1 cellular context compared by ENCODE assay signal in genomic region chr2:41634686-41635085, GRCh38.
TF ChIP-seq lines count a peak whose summit lies in the region.

No MANE protein-coding gene starts in this region.

TF ChIP-seq in GM23338, 12 proteins besides CTCF, POLR2A, EP300 and RAD21 (continued from another document):
- TF ChIP-seq ZNF462 (CRISPR knock-in tag; IDR thresholded peaks at IDR 0.05) (no peak), ETS1 (IDR thresholded peaks at IDR 0.05) (no peak), REST (IDR thresholded peaks at IDR 0.05; ENCODE audit: unreplicated experiment) (no peak), EZH2 (IDR thresholded peaks at IDR 0.05; ENCODE audit: low read depth, unreplicated experiment) (no peak), CREB1 (CRISPR knock-in tag; IDR thresholded peaks at IDR 0.05; ENCODE audit: low read depth) (no peak)
